1 cellular context compared by ENCODE assay signal in genomic region chr10:100739516-100740368, GRCh38.
TF ChIP-seq lines count a peak whose summit lies in the region.

No MANE protein-coding gene starts in this region.

TF ChIP-seq in WTC11, 78 proteins besides CTCF, POLR2A, EP300 and RAD21 (continued from another document):
- TF ChIP-seq FOXP1 (CRISPR knock-in tag; IDR thresholded peaks at IDR 0.05; ENCODE audit: borderline replicate concordance), result no peak
- TF ChIP-seq TCF7 (CRISPR knock-in tag; IDR thresholded peaks at IDR 0.05; ENCODE audit: low read depth), result no peak
- no peak for TF ChIP-seq HMGXB4 (CRISPR knock-in tag; IDR thresholded peaks at IDR 0.05)
- TF ChIP-seq ATF3 (CRISPR knock-in tag; conservative IDR thresholded peaks at IDR 0.05), result no peak
- TF ChIP-seq ELF4 (CRISPR knock-in tag; IDR thresholded peaks at IDR 0.05; ENCODE audit: low read depth), result no peak
- no peak for TF ChIP-seq ZNF121 (CRISPR knock-in tag; IDR thresholded peaks at IDR 0.05)
- TF ChIP-seq ZMAT4 (CRISPR knock-in tag; IDR thresholded peaks at IDR 0.05), result no peak
- no peak for TF ChIP-seq FOXP4 (CRISPR knock-in tag; IDR thresholded peaks at IDR 0.05)
